In genomic region chr21:31668651-31669491, GRCh38 we compare ENCODE assay signal across 9 cellular contexts. TPM values are rescaled to one million over a fixed set of nuclear protein-coding genes. Genes with fewer than 3 reads are reported as not detected.
DNase-seq lines count a peak whose midpoint lies in the region; ATAC-seq and TF ChIP-seq lines count a peak whose summit lies in the region.
"Had no signal": no experiment of that assay in that cellular context is flagged by ENCODE, and none has a peak within 500 bp of the region (broad histone marks: within the 10 kb centered on the region; RNA-seq: fewer than 3 reads in every experiment).

No MANE protein-coding gene starts in this region.

- no peaks in the 10 kb centered on the region for H3K9me3 ChIP-seq in CD4-positive, alpha-beta memory T cell (ENCODE audit: control insufficient read depth in 1 of 2, low read length in 2 of 2)

- H3K27me3 ChIP-seq in CD4-positive, alpha-beta memory T cell (ENCODE audit: insufficient read depth, low read length), result no peaks in the 10 kb centered on the region

- no peaks in the 10 kb centered on the region for H3K27me3 Mint-ChIP-seq in CD4-positive, alpha-beta memory T cell

- H3K9me3 Mint-ChIP-seq in CD4-positive, alpha-beta memory T cell, result no peaks in the 10 kb centered on the region

- ATAC-seq in GM19351 (IDR thresholded peaks at IDR 0.05; ENCODE audit: unreplicated experiment) (peak; percentile 42), esophagus mucosa (peak; percentile 27), left ventricle myocardium superior (no peak), HG03135 (IDR thresholded peaks at IDR 0.05; ENCODE audit: unreplicated experiment) (no peak)

- peaks cover 22% of the 10 kb centered on the region for H3K36me3 ChIP-seq in CD4-positive, alpha-beta memory T cell (ENCODE audit: insufficient read depth, low read length)

- no peak overlapping the region for H3K4me3 ChIP-seq in CD4-positive, alpha-beta memory T cell (ENCODE audit: low read length in 2 of 2)

- intact Hi-C loops in CD4-positive, alpha-beta memory T cell (cut with micrococcal nuclease), result no loop called here
- intact Hi-C loops in left ventricle myocardium superior (cut with micrococcal nuclease), result no loop called here

- CTCF ChIA-PET in CD4-positive, alpha-beta memory T cell (lab: Charles Lee; ENCODE audit: partially characterized antibody), result interaction anchor here (1.1 kb wide), 1 partner anchor 13 kb away, joined by 3 read pairs; no protein-coding TSS in a partner anchor

- H3K4me3 Mint-ChIP-seq in CD4-positive, alpha-beta memory T cell, result no peak overlapping the region

- peaks cover 39 to 49% (median 44%) of the 10 kb centered on the region in 4 donors for H3K4me1 Mint-ChIP-seq in CD4-positive, alpha-beta memory T cell

- no peak for DNase-seq in CD4-positive, alpha-beta memory T cell
- DNase-seq in NCI-H1105 treated with DMSO at 0.1 percent for 48 hours (lab: John Stamatoyannopoulos, UW) (no peak), left ventricle myocardium superior (no peak), OCI-M2 (lab: John Stamatoyannopoulos, UW; ENCODE audit: unreplicated experiment) (no peak)
- DNase-seq: central memory CD4-positive, alpha-beta T cell had no signal

- POLR2A ChIA-PET in CD4-positive, alpha-beta memory T cell (lab: Charles Lee; ENCODE audit: partially characterized antibody), result no interaction called here

- peak overlapping the region; percentile 14 for H3K27ac ChIP-seq in CD4-positive, alpha-beta memory T cell (ENCODE audit: low read depth, low read length)

- peaks cover 43 to 70% of the 10 kb centered on the region in 2 donors for H3K36me3 Mint-ChIP-seq in CD4-positive, alpha-beta memory T cell

- H3K27ac Mint-ChIP-seq in CD4-positive, alpha-beta memory T cell, result peak overlapping the region; percentile 20 to 76 (median 70)

- peaks cover 50% of the 10 kb centered on the region for H3K4me1 ChIP-seq in CD4-positive, alpha-beta memory T cell (ENCODE audit: insufficient read depth, low read length)

TF ChIP-seq in PFSK-1, 5 proteins besides CTCF, POLR2A, EP300 and RAD21:
- TF ChIP-seq POLR2AphosphoS5 (IDR thresholded peaks at IDR 0.05; ENCODE audit: low read depth, low read length), result peak; percentile 27; the same call in 1 of the 2 replicates
- TF ChIP-seq REST (IDR thresholded peaks at IDR 0.05; ENCODE audit: insufficient read depth in 1 of 2, low read depth in 2 of 2, low read length in 2 of 2), result no peak

RNA-seq across cellular contexts. Expression of gene SOD1, which starts 9.4 kb away (rescaled TPM):
- 100 to 1,000 TPM; 178 to 198 TPM for total RNA-seq in CD4-positive, alpha-beta memory T cell
- polyA plus RNA-seq in CD4-positive, alpha-beta memory T cell, result 100 to 1,000 TPM; 596 to 756 TPM
- polyA plus RNA-seq in PFSK-1 (2012; ENCODE audit: insufficient read length, low read depth), result 736 TPM
- 167 TPM for total RNA-seq in esophagus mucosa
- 433 TPM for total RNA-seq in left ventricle myocardium superior

Comparison
In these comparisons a context has a peak if more than half of its experiments do, and no peak if none do; other contexts are left out.
1. ATAC-seq: peak in GM19351 (single experiment) and esophagus mucosa (single experiment); none in left ventricle myocardium superior (single experiment) and HG03135 (single experiment).